In genomic region chr5:178153530-178154340, GRCh38 we compare ENCODE assay signal across 1 cellular context.
TF ChIP-seq lines count a peak whose summit lies in the region.

TSS of gene NHP2 (minus strand) at chr5:178153885. CDS start at chr5:178153817, 68 bp downstream.

TF ChIP-seq in GM12878, 131 proteins besides CTCF, POLR2A, EP300 and RAD21 (continued from another document):
- no peak for TF ChIP-seq BCLAF1 (IDR thresholded peaks at IDR 0.05)
- TF ChIP-seq SREBF2 (IDR thresholded peaks at IDR 0.05; ENCODE audit: low read length): no peak
- TF ChIP-seq, protein P1, sequence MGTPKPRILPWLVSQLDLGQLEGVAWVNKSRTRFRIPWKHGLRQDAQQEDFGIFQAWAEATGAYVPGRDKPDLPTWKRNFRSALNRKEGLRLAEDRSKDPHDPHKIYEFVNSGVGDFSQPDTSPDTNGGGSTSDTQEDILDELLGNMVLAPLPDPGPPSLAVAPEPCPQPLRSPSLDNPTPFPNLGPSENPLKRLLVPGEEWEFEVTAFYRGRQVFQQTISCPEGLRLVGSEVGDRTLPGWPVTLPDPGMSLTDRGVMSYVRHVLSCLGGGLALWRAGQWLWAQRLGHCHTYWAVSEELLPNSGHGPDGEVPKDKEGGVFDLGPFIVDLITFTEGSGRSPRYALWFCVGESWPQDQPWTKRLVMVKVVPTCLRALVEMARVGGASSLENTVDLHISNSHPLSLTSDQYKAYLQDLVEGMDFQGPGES (IDR thresholded peaks at IDR 0.05): 0 out of 2 replicates have a peak, but pooled peaks have one; percentile 16
- TF ChIP-seq MYB (IDR thresholded peaks at IDR 0.05; ENCODE audit: borderline replicate concordance, low read depth, low read length): no peak
- TF ChIP-seq CHD4 (IDR thresholded peaks at IDR 0.05): no peak
- no peak for TF ChIP-seq EGR1 (IDR thresholded peaks at IDR 0.05; ENCODE audit: borderline replicate concordance in 1 of 2, low read depth in 2 of 2, low read length in 2 of 2)
- TF ChIP-seq SP1 (IDR thresholded peaks at IDR 0.05; ENCODE audit: low read depth, low read length): peak; percentile 90
- peak; percentile 81 for TF ChIP-seq GABPA (IDR thresholded peaks at IDR 0.05; ENCODE audit: low read depth)
- no peak for TF ChIP-seq POLR2AphosphoS2 (IDR thresholded peaks at IDR 0.05; ENCODE audit: low read depth, low read length)
- peak; percentile 17; the same call in 1 of the 2 replicates for TF ChIP-seq ATF3 (IDR thresholded peaks at IDR 0.05; ENCODE audit: borderline replicate concordance, extremely low read depth, low read depth, low read length)
- TF ChIP-seq SIN3A (IDR thresholded peaks at IDR 0.05; ENCODE audit: low read depth, low read length): peak; percentile 86
- peak; percentile 78 for TF ChIP-seq RFX5 (IDR thresholded peaks at IDR 0.05; ENCODE audit: low read depth, low read length)
- TF ChIP-seq TCF3 (IDR thresholded peaks at IDR 0.05; ENCODE audit: borderline replicate concordance, insufficient read depth, low read depth, low read length): no peak
- TF ChIP-seq KAT2A (conservative IDR thresholded peaks at IDR 0.05; ENCODE audit: control insufficient read depth, low read depth, low read length): no peak
- peak; percentile 59 for TF ChIP-seq SPI1 (IDR thresholded peaks at IDR 0.05; ENCODE audit: borderline replicate concordance, insufficient read depth, low read depth, low read length)
- peak; percentile 98 for TF ChIP-seq MXI1 (IDR thresholded peaks at IDR 0.05; ENCODE audit: low read depth, low read length)
